1 cellular context compared by ENCODE assay signal in genomic region chr4:177123811-177124210, GRCh38.
TF ChIP-seq lines count a peak whose summit lies in the region.

No MANE protein-coding gene starts in this region.

TF ChIP-seq in IMR-90, 13 proteins besides CTCF, POLR2A, EP300 and RAD21 (continued from another document):
- TF ChIP-seq MAZ (IDR thresholded peaks at IDR 0.05; ENCODE audit: borderline replicate concordance, low read depth, low read length) = no peak
- TF ChIP-seq BHLHE40 (IDR thresholded peaks at IDR 0.05; ENCODE audit: low read depth, low read length) = no peak
